Comparison of ENCODE assay signal across 16 cellular contexts in the genomic region with DNA sequence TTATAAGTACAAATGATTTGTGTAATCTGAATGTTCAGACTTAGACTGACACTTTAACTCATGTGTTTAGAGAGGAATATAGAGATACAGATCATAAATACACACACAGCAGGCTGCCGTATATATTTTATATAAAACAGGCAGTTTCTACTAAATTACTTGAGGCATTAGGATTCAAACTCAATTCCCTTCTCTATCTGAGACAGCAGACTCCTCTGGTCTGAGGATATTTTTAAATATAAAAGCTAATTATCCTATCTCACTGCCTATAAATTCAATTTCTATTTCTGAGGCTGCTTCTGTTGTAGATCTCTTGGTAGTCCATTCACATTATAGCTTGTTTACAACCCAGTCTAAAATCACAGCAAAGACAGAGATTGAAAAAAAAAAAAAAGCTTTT.
"Had no signal": no experiment of that assay in that cellular context is flagged by ENCODE, and none has a peak within 500 bp of the region (broad histone marks: within the 10 kb centered on the region; RNA-seq: fewer than 3 reads in every experiment).

No MANE protein-coding gene starts in this region.

- H3K9me3 ChIP-seq: tibial artery had no signal

- H3K4me3 ChIP-seq: cardiac muscle cell, dorsolateral prefrontal cortex, tibial artery had no signal

- DNase-seq: activated CD4-positive, alpha-beta T cell treated with anti-CD3 and anti-CD28 coated beads for 1 hour; activated CD4-positive, alpha-beta T cell treated with anti-CD3 and anti-CD28 coated beads, Interleukin-2, amount 50 U/mL, for 4 hours; activated naive CD4-positive, alpha-beta T cell treated with anti-CD3 and anti-CD28 coated beads, Interleukin-2, amount 10 ng/mL, durations not matched to agents 7 days and 5 days; activated T-cell treated with anti-CD3 and anti-CD28 coated beads for 4 hours; dorsolateral prefrontal cortex; endodermal cell; erythroblast; hippocampal formation; kidney; stimulated activated CD4-positive, alpha-beta T cell treated with anti-CD3 and anti-CD28 coated beads, Interleukin-1b, Interleukin-23, amount 100 ng/mL, for 48 hours; T-helper 9 cell had no signal

- H3K9me3 Mint-ChIP-seq: activated naive CD4-positive, alpha-beta T cell treated with anti-CD3 and anti-CD28 coated beads, Interleukin-2, amount 10 ng/mL, durations not matched to agents 7 days and 5 days; activated T-helper 2 cell treated with anti-CD3 and anti-CD28 coated beads, Interferon-gamma antibody, Interleukin-2, Interleukin-4, amounts not matched to agents 10 μg/mL and 5 μg/mL and 100 μg/mL, durations not matched to agents 14 hours and 24 hours and 36 hours; endodermal cell; neural crest cell had no signal

- H3K27me3 Mint-ChIP-seq: activated naive CD4-positive, alpha-beta T cell treated with anti-CD3 and anti-CD28 coated beads, Interleukin-2, amount 10 ng/mL, durations not matched to agents 7 days and 5 days had no signal

- H3K27me3 ChIP-seq: cardiac muscle cell, dorsolateral prefrontal cortex, tibial artery had no signal

- H3K27ac ChIP-seq: cardiac muscle cell, VCaP had no signal

- H3K4me3 Mint-ChIP-seq: activated naive CD4-positive, alpha-beta T cell treated with anti-CD3 and anti-CD28 coated beads, Interleukin-2, amount 10 ng/mL, durations not matched to agents 7 days and 5 days; endodermal cell; neural crest cell had no signal

- H3K27ac Mint-ChIP-seq: activated naive CD4-positive, alpha-beta T cell treated with anti-CD3 and anti-CD28 coated beads, Interleukin-2, amount 10 ng/mL, durations not matched to agents 7 days and 5 days; activated T-helper 2 cell treated with anti-CD3 and anti-CD28 coated beads, Interferon-gamma antibody, Interleukin-2, Interleukin-4, amounts not matched to agents 10 μg/mL and 5 μg/mL and 100 μg/mL, durations not matched to agents 14 hours and 24 hours and 36 hours; endodermal cell had no signal

- H3K36me3 ChIP-seq: cardiac muscle cell, tibial artery had no signal
